Comparison of ENCODE assay signal across 12 cellular contexts in the genomic region with DNA sequence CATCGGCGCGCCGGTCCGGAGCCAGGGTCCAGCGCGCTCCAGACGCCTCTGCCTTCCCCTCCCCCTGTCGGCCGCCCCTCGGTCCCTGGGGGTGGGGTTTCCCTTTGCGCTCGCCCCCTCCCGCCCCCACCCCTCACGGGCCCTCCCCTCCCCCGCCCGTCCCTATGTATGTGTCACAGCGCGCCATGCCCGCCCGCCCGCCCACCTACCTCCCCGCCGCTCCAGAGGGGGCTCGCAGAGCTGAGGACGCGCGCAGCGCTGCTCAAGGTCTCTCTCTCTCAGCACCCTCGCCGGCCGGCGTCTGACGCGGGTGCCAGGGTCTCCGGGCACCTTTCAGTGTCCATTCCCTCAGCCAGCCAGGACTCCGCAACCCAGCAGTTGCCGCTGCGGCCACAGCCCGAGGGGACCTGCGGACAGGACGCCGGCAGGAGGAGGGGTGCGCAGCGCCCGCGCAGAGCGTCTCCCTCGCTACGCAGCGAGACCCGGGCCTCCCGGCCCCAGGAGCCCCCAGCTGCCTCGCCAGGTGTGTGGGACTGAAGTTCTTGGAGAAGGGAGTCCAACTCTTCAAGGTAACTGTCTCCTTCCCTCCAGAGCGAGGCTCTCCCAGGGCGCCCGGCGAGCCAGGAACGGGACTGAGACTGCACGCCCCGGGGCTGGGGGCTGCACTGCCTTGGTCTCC. TPM values are rescaled to one million over a fixed set of nuclear protein-coding genes. Genes with fewer than 3 reads are reported as not detected.
DNase-seq lines count a peak whose midpoint lies in the region; ATAC-seq and TF ChIP-seq lines count a peak whose summit lies in the region.
"Had no signal": no experiment of that assay in that cellular context is flagged by ENCODE, and none has a peak within 500 bp of the region (broad histone marks: within the 10 kb centered on the region; RNA-seq: fewer than 3 reads in every experiment).

A gene (plus strand): TSS at position 196 of the 679 bp plus-strand sequence. CDS start 32,771 bp downstream, outside the sequence.

- TF ChIP-seq POLR2A in testis (IDR thresholded peaks at IDR 0.05) = no peak

- H3K27ac ChIP-seq in ascending aorta (peak within 1 kb of the TSS; percentile 58 to 68), testis (no peak within 1 kb of the TSS)

- no peaks in the 10 kb centered on the region for H3K9me3 Mint-ChIP-seq in activated naive CD4-positive, alpha-beta T cell treated with anti-CD3 and anti-CD28 coated beads, Interleukin-2, amount 10 ng/mL, durations not matched to agents 7 days and 5 days
- H3K9me3 Mint-ChIP-seq in memory B cell = no peaks in the 10 kb centered on the region

- TF ChIP-seq CTCF in ascending aorta (IDR thresholded peaks at IDR 0.05) (no peak), testis (IDR thresholded peaks at IDR 0.05) (no peak)

- peak within 1 kb of the TSS; percentile 60 to 87 for H3K4me3 ChIP-seq in ascending aorta
- H3K4me3 ChIP-seq in testis = peak within 1 kb of the TSS; percentile 31 to 51

- H3K4me1 ChIP-seq in ascending aorta = peaks cover 3 to 6% of the 10 kb centered on the region in 2 donors
- no peaks in the 10 kb centered on the region for H3K4me1 ChIP-seq in testis

- DNase-seq in activated naive CD4-positive, alpha-beta T cell treated with anti-CD3 and anti-CD28 coated beads, Interleukin-2, amount 10 ng/mL, durations not matched to agents 7 days and 5 days = no peak
- DNase-seq in activated naive CD4-positive, alpha-beta T cell treated with anti-CD3 and anti-CD28 coated beads, Interleukin-2, amount 50 U/mL, for 16 hours = no peak
- DNase-seq in ascending aorta (ENCODE audit: low spot score in 2 of 2) = peak in 1 of 2 donors; percentile 65
- no peak for DNase-seq in memory B cell (ENCODE audit: low spot score in 2 of 2)
- DNase-seq in testis = no peak
- DNase-seq in midbrain (lab: John Stamatoyannopoulos, UW) = no peak
- no peak for DNase-seq in NCI-H345 treated with DMSO at 0.1 percent for 48 hours (lab: John Stamatoyannopoulos, UW; ENCODE audit: unreplicated experiment)
- DNase-seq: Kasumi-1; NCI-H446 treated with DMSO at 0.1 percent for 48 hours; stimulated activated naive CD4-positive, alpha-beta T cell had no signal

- CTCF ChIA-PET in activated naive CD4-positive, alpha-beta T cell treated with anti-CD3 and anti-CD28 coated beads, Interleukin-2, amount 10 ng/mL, durations not matched to agents 7 days and 5 days (lab: Charles Lee) = no interaction called here

- peak within 1 kb of the TSS; percentile 32 for H3K4me3 Mint-ChIP-seq in activated naive CD4-positive, alpha-beta T cell treated with anti-CD3 and anti-CD28 coated beads, Interleukin-2, amount 10 ng/mL, durations not matched to agents 7 days and 5 days
- H3K4me3 Mint-ChIP-seq in memory B cell = peak within 1 kb of the TSS; percentile 70

- H3K27ac Mint-ChIP-seq in activated naive CD4-positive, alpha-beta T cell treated with anti-CD3 and anti-CD28 coated beads, Interleukin-2, amount 10 ng/mL, durations not matched to agents 7 days and 5 days = no peak within 1 kb of the TSS
- H3K27ac Mint-ChIP-seq in memory B cell = no peak within 1 kb of the TSS

- intact Hi-C loops in ascending aorta (cut with DNase I) = loop anchor here (5.0 kb wide), 1 partner anchor 96 kb away; no protein-coding TSS in a partner anchor
- intact Hi-C loops in testis (cut with DNase I; ENCODE audit: low total_unique reads) = no loop called here

- no peaks in the 10 kb centered on the region for H3K36me3 Mint-ChIP-seq in activated naive CD4-positive, alpha-beta T cell treated with anti-CD3 and anti-CD28 coated beads, Interleukin-2, amount 10 ng/mL, durations not matched to agents 7 days and 5 days
- no peaks in the 10 kb centered on the region for H3K36me3 Mint-ChIP-seq in memory B cell

- no peaks in the 10 kb centered on the region for H3K9me3 ChIP-seq in ascending aorta
- H3K9me3 ChIP-seq in testis = no peaks in the 10 kb centered on the region

- ATAC-seq in memory B cell (ENCODE audit: low read depth) = no peak
- ATAC-seq in GM19324 (IDR thresholded peaks at IDR 0.05; ENCODE audit: low FRiP score, unreplicated experiment) = no peak

- H3K27me3 ChIP-seq in ascending aorta = no peaks in the 10 kb centered on the region
- no peaks in the 10 kb centered on the region for H3K27me3 ChIP-seq in testis

- peaks cover 93% of the 10 kb centered on the region for H3K27me3 Mint-ChIP-seq in activated naive CD4-positive, alpha-beta T cell treated with anti-CD3 and anti-CD28 coated beads, Interleukin-2, amount 10 ng/mL, durations not matched to agents 7 days and 5 days
- peaks cover 19% of the 10 kb centered on the region for H3K27me3 Mint-ChIP-seq in memory B cell

- no peaks in the 10 kb centered on the region for H3K36me3 ChIP-seq in ascending aorta
- no peaks in the 10 kb centered on the region for H3K36me3 ChIP-seq in testis (ENCODE audit: low read depth, missing control alignments)

- H3K4me1 Mint-ChIP-seq in activated naive CD4-positive, alpha-beta T cell treated with anti-CD3 and anti-CD28 coated beads, Interleukin-2, amount 10 ng/mL, durations not matched to agents 7 days and 5 days = peaks cover 3% of the 10 kb centered on the region
- peaks cover 7% of the 10 kb centered on the region for H3K4me1 Mint-ChIP-seq in memory B cell

- WGBS in testis, 2 donors = 1 to 3% methylated on average over 18 to 56 of the region's 61 CpGs

RNA-seq across cellular contexts. Expression of the gene that starts here (rescaled TPM):
- total RNA-seq in ascending aorta (113 TPM), testis (1 to 10 TPM; 4.1 to 6.6 TPM)
- polyA plus RNA-seq in testis (ENCODE audit: insufficient read depth, low read depth, low replicate concordance) = 2.4 TPM
- polyA plus RNA-seq: CD14-positive monocyte had no signal

Comparison
In these comparisons a context has a peak if more than half of its experiments do, and no peak if none do; other contexts are left out.
1. RNA of the gene that starts here (total RNA-seq): 113 TPM in ascending aorta (single experiment); 4.1 to 6.6 TPM in testis; every median in the first group is over 10 times any median in the second.
2. H3K27ac ChIP-seq: peak in ascending aorta (2 of 2); none in testis (0 of 2).